9 cellular contexts compared by ENCODE assay signal in genomic region chr6:31083742-31084354, GRCh38. TPM values are rescaled to one million over a fixed set of nuclear protein-coding genes. Genes with fewer than 3 reads are reported as not detected.
DNase-seq lines count a peak whose midpoint lies in the region; ATAC-seq and TF ChIP-seq lines count a peak whose summit lies in the region.
"Had no signal": no experiment of that assay in that cellular context is flagged by ENCODE, and none has a peak within 500 bp of the region (broad histone marks: within the 10 kb centered on the region; RNA-seq: fewer than 3 reads in every experiment).

No MANE protein-coding gene starts in this region.

- in situ Hi-C loops in KBM-7 (cut with MboI; ENCODE audit: low pct_unique_long_range_greater_than_20kb, low sequenced_read_pairs), result no loop called here

- H3K27ac ChIP-seq in WERI-Rb-1 (no peak overlapping the region), esophagus muscularis mucosa (replicated peaks in 1 of 4) (no peak overlapping the region), psoas muscle (no peak overlapping the region)

- TF ChIP-seq CTCF in WERI-Rb-1 (IDR thresholded peaks at IDR 0.05; ENCODE audit: low read depth, low read length), result peak; percentile 82
- TF ChIP-seq CTCF in esophagus muscularis mucosa (IDR thresholded peaks at IDR 0.05), result peak in 2 of 3 experiments; percentile 17 to 37
- peak; percentile 35 for TF ChIP-seq CTCF in psoas muscle (IDR thresholded peaks at IDR 0.05)

- no peak overlapping the region for H3K4me3 ChIP-seq in WERI-Rb-1 (ENCODE audit: low read depth, low read length)
- H3K4me3 ChIP-seq in esophagus muscularis mucosa, result no peak overlapping the region
- no peak overlapping the region for H3K4me3 ChIP-seq in psoas muscle

- DNase-seq in DMS 273 (lab: John Stamatoyannopoulos, UW; ENCODE audit: unreplicated experiment), result peak; percentile 86
- DNase-seq in KBM-7, result peak; percentile 73
- DNase-seq in WERI-Rb-1, result peak; percentile 90
- DNase-seq in esophagus muscularis mucosa (ENCODE audit: extremely low spot score), result no peak
- peak; percentile 18 to 57 for DNase-seq in psoas muscle
- no peak for DNase-seq in SW480 (ENCODE audit: low spot score)
- no peak for DNase-seq in sciatic nerve (ENCODE audit: low spot score)

- WGBS in esophagus muscularis mucosa, result 67% methylated on average over 8 of the region's 8 CpGs
- 22 to 37% (median 29%) methylated on average over 8 of the region's 8 CpGs for WGBS in psoas muscle, 3 donors

- TF ChIP-seq EP300 in esophagus muscularis mucosa (IDR thresholded peaks at IDR 0.05), result no peak

- H3K9me3 ChIP-seq in WERI-Rb-1 (ENCODE audit: severe bottlenecking) (no peaks in the 10 kb centered on the region), esophagus muscularis mucosa (no peaks in the 10 kb centered on the region), psoas muscle (no peaks in the 10 kb centered on the region)

- no peak for TF ChIP-seq POLR2A in esophagus muscularis mucosa (IDR thresholded peaks at IDR 0.05; ENCODE audit: low read depth)

- H3K27me3 ChIP-seq in WERI-Rb-1 (ENCODE audit: insufficient read depth, low read depth, severe bottlenecking) (no peaks in the 10 kb centered on the region), esophagus muscularis mucosa (peaks cover 0 to 6% (median 0%) of the 10 kb centered on the region in 4 donors), psoas muscle (ENCODE audit: insufficient read depth in 3 of 3, low read length in 2 of 3) (no peaks in the 10 kb centered on the region)

- H3K4me1 ChIP-seq in esophagus muscularis mucosa (peaks cover 6 to 19% (median 10%) of the 10 kb centered on the region in 4 donors), psoas muscle (peaks cover 17% of the 10 kb centered on the region)

- intact Hi-C loops in esophagus muscularis mucosa (cut with DNase I), result loop anchor here (5.0 kb wide), 1 partner anchor 257 kb away; no protein-coding TSS in a partner anchor
- intact Hi-C loops in psoas muscle (cut with DNase I), result loop anchor here in 1 of 2 donors (10.0 kb wide), 2 partner anchors 339 to 399 kb away; partner anchors contain the start of genes FLOT1, IER3 and PPP1R18
- intact Hi-C loops in sciatic nerve (cut with DNase I), result no loop called here

- ATAC-seq in psoas muscle (peak; percentile 34 to 76 (median 42)), GM21526 (IDR thresholded peaks at IDR 0.05; ENCODE audit: low FRiP score, unreplicated experiment) (no peak), sciatic nerve (no peak)
- ATAC-seq: naive thymus-derived CD8-positive, alpha-beta T cell had no signal

- no peaks in the 10 kb centered on the region for H3K36me3 ChIP-seq in WERI-Rb-1
- H3K36me3 ChIP-seq in esophagus muscularis mucosa, result no peaks in the 10 kb centered on the region
- H3K36me3 ChIP-seq in psoas muscle (ENCODE audit: insufficient read depth in 1 of 2, low read depth in 1 of 2), result no peaks in the 10 kb centered on the region

RNA-seq across cellular contexts. Expression of gene C6orf15, which starts 28.5 kb away (rescaled TPM):
- total RNA-seq in esophagus muscularis mucosa, result not detected
- not detected for total RNA-seq in psoas muscle
- polyA plus RNA-seq in psoas muscle, result not detected
- not detected for total RNA-seq in sciatic nerve
- total RNA-seq: naive thymus-derived CD8-positive, alpha-beta T cell had no signal
- polyA plus RNA-seq: naive thymus-derived CD8-positive, alpha-beta T cell had no signal

RNA-seq across cellular contexts. Expression of gene PSORS1C1, which starts 30.8 kb away (rescaled TPM):
- total RNA-seq in esophagus muscularis mucosa (1 to 10 TPM in 3 of 4 donors, under 1 TPM in 1; 0.34 to 1.2 (median 1.1) TPM), psoas muscle (under 1 TPM; 0.06 to 0.47 (median 0.07) TPM), sciatic nerve (0.62 TPM)
- polyA plus RNA-seq in psoas muscle, result under 1 TPM in 2 of 3 donors, not detected in 1; 0.03 to 0.17 TPM
- total RNA-seq: naive thymus-derived CD8-positive, alpha-beta T cell had no signal
- polyA plus RNA-seq: naive thymus-derived CD8-positive, alpha-beta T cell had no signal

RNA-seq across cellular contexts. Expression of gene CDSN, which starts 36.4 kb away (rescaled TPM):
- total RNA-seq in esophagus muscularis mucosa (not detected), psoas muscle (not detected), sciatic nerve (not detected)
- not detected for polyA plus RNA-seq in psoas muscle
- total RNA-seq: naive thymus-derived CD8-positive, alpha-beta T cell had no signal
- polyA plus RNA-seq: naive thymus-derived CD8-positive, alpha-beta T cell had no signal

RNA-seq across cellular contexts. Expression of gene PSORS1C2, which starts 55.0 kb away (rescaled TPM):
- not detected for total RNA-seq in esophagus muscularis mucosa
- not detected for total RNA-seq in psoas muscle
- not detected for polyA plus RNA-seq in psoas muscle
- total RNA-seq in sciatic nerve, result not detected
- total RNA-seq: naive thymus-derived CD8-positive, alpha-beta T cell had no signal
- polyA plus RNA-seq: naive thymus-derived CD8-positive, alpha-beta T cell had no signal

Comparison
In these comparisons a context has a peak if more than half of its experiments do, and no peak if none do; other contexts are left out.
1. DNase-seq: peak in DMS 273 (single experiment), KBM-7 (single experiment), WERI-Rb-1 (single experiment) and psoas muscle (2 of 2); none in esophagus muscularis mucosa (single experiment), SW480 (single experiment) and sciatic nerve (single experiment).
2. CTCF ChIP-seq: peak in every context shown above with its lines; median percentile 82 in WERI-Rb-1; 35 in psoas muscle; 27 in esophagus muscularis mucosa.
3. ATAC-seq: peak in psoas muscle (4 of 4); none in GM21526 (single experiment) and sciatic nerve (single experiment).